ENCODE assay signal across 2 cellular contexts in genomic region chr1:40880813-40881549, GRCh38.
A peak's percentile ranks its signal among the peaks of the same experiment; 100 is the strongest.
TF ChIP-seq lines count a peak whose summit lies in the region.

No MANE protein-coding gene starts in this region.

TF ChIP-seq in A549, 52 proteins besides CTCF, POLR2A, EP300 and RAD21:
- peak; percentile 76 for TF ChIP-seq MAFK (IDR thresholded peaks at IDR 0.05; ENCODE audit: partially characterized antibody)
- no peak for TF ChIP-seq CBX8 (IDR thresholded peaks at IDR 0.05)
TF ChIP-seq in A549: peak in this region for 1.

TF ChIP-seq in IMR-90, 13 proteins besides CTCF, POLR2A, EP300 and RAD21:
- TF ChIP-seq MAFK (IDR thresholded peaks at IDR 0.05; ENCODE audit: low read depth, low read length) (peak; percentile 69), FOS (IDR thresholded peaks at IDR 0.05; ENCODE audit: low read depth, low read length) (no peak), SMC3 (IDR thresholded peaks at IDR 0.05; ENCODE audit: low read depth, low read length) (no peak), ELK1 (IDR thresholded peaks at IDR 0.05; ENCODE audit: borderline replicate concordance, low read depth, low read length) (no peak)
